ENCODE assay signal across 1 cellular context in the genomic region with DNA sequence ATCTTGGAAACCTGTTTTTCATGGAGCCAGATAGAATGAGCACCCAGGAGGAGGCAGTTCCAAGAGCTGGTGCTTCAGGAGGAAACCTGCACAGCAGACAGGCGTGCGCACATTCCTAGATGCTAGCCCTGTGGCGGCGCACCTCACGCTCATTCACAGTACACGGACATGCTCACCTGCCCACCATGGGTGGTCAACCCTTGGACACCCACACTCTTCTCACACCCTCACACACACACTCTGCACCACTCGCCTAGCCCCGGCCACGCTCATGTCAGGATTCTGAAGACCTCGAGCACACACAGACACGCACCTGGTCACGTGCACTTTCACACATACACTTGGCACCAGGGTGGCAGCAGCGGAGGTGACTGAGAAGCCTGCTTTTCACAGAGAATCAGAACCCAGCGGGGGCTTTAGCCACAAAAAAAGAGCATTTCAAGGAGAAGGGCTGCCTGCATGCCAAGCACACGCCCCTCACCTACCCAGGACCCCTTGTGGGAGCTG.
TF ChIP-seq lines count a peak whose summit lies in the region.

No MANE protein-coding gene starts in this region.

TF ChIP-seq in HepG2, 621 proteins besides CTCF, POLR2A, EP300 and RAD21 (continued from another document):
- TF ChIP-seq, protein P1, sequence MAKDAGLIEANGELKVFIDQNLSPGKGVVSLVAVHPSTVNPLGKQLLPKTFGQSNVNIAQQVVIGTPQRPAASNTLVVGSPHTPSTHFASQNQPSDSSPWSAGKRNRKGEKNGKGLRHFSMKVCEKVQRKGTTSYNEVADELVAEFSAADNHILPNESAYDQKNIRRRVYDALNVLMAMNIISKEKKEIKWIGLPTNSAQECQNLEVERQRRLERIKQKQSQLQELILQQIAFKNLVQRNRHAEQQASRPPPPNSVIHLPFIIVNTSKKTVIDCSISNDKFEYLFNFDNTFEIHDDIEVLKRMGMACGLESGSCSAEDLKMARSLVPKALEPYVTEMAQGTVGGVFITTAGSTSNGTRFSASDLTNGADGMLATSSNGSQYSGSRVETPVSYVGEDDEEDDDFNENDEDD (CRISPR knock-in tag; IDR thresholded peaks at IDR 0.05; ENCODE audit: borderline replicate concordance): no peak
- TF ChIP-seq ZNF780A (CRISPR knock-in tag; IDR thresholded peaks at IDR 0.05) (no peak), TAF15 (IDR thresholded peaks at IDR 0.05; ENCODE audit: low read depth, low read length, poor library complexity, severe bottlenecking) (no peak), RBM39 (IDR thresholded peaks at IDR 0.05; ENCODE audit: low read depth, low read length, poor library complexity, severe bottlenecking) (no peak), ZNF510 (CRISPR knock-in tag; IDR thresholded peaks at IDR 0.05; ENCODE audit: low read depth) (no peak), KLF9 (CRISPR knock-in tag; IDR thresholded peaks at IDR 0.05; ENCODE audit: low read depth) (no peak)
- TF ChIP-seq, protein P2, sequence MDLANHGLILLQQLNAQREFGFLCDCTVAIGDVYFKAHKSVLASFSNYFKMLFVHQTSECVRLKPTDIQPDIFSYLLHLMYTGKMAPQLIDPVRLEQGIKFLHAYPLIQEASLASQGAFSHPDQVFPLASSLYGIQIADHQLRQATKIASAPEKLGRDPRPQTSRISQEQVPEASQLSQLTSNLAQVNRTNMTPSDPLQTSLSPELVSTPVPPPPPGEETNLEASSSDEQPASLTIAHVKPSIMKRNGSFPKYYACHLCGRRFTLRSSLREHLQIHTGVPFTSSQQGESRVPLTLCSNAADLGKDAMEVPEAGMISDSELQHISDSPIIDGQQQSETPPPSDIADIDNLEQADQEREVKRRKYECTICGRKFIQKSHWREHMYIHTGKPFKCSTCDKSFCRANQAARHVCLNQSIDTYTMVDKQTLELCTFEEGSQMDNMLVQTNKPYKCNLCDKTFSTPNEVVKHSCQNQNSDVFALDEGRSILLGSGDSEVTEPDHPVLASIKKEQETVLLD (CRISPR knock-in tag; IDR thresholded peaks at IDR 0.05; ENCODE audit: low read depth): no peak
- TF ChIP-seq, protein P3, sequence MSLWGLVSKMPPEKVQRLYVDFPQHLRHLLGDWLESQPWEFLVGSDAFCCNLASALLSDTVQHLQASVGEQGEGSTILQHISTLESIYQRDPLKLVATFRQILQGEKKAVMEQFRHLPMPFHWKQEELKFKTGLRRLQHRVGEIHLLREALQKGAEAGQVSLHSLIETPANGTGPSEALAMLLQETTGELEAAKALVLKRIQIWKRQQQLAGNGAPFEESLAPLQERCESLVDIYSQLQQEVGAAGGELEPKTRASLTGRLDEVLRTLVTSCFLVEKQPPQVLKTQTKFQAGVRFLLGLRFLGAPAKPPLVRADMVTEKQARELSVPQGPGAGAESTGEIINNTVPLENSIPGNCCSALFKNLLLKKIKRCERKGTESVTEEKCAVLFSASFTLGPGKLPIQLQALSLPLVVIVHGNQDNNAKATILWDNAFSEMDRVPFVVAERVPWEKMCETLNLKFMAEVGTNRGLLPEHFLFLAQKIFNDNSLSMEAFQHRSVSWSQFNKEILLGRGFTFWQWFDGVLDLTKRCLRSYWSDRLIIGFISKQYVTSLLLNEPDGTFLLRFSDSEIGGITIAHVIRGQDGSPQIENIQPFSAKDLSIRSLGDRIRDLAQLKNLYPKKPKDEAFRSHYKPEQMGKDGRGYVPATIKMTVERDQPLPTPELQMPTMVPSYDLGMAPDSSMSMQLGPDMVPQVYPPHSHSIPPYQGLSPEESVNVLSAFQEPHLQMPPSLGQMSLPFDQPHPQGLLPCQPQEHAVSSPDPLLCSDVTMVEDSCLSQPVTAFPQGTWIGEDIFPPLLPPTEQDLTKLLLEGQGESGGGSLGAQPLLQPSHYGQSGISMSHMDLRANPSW (CRISPR knock-in tag; IDR thresholded peaks at IDR 0.05; ENCODE audit: borderline replicate concordance): no peak
- TF ChIP-seq, protein P4, sequence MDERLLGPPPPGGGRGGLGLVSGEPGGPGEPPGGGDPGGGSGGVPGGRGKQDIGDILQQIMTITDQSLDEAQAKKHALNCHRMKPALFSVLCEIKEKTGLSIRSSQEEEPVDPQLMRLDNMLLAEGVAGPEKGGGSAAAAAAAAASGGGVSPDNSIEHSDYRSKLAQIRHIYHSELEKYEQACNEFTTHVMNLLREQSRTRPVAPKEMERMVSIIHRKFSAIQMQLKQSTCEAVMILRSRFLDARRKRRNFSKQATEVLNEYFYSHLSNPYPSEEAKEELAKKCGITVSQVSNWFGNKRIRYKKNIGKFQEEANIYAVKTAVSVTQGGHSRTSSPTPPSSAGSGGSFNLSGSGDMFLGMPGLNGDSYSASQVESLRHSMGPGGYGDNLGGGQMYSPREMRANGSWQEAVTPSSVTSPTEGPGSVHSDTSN (CRISPR knock-in tag; IDR thresholded peaks at IDR 0.05): no peak
- TF ChIP-seq, protein P5, sequence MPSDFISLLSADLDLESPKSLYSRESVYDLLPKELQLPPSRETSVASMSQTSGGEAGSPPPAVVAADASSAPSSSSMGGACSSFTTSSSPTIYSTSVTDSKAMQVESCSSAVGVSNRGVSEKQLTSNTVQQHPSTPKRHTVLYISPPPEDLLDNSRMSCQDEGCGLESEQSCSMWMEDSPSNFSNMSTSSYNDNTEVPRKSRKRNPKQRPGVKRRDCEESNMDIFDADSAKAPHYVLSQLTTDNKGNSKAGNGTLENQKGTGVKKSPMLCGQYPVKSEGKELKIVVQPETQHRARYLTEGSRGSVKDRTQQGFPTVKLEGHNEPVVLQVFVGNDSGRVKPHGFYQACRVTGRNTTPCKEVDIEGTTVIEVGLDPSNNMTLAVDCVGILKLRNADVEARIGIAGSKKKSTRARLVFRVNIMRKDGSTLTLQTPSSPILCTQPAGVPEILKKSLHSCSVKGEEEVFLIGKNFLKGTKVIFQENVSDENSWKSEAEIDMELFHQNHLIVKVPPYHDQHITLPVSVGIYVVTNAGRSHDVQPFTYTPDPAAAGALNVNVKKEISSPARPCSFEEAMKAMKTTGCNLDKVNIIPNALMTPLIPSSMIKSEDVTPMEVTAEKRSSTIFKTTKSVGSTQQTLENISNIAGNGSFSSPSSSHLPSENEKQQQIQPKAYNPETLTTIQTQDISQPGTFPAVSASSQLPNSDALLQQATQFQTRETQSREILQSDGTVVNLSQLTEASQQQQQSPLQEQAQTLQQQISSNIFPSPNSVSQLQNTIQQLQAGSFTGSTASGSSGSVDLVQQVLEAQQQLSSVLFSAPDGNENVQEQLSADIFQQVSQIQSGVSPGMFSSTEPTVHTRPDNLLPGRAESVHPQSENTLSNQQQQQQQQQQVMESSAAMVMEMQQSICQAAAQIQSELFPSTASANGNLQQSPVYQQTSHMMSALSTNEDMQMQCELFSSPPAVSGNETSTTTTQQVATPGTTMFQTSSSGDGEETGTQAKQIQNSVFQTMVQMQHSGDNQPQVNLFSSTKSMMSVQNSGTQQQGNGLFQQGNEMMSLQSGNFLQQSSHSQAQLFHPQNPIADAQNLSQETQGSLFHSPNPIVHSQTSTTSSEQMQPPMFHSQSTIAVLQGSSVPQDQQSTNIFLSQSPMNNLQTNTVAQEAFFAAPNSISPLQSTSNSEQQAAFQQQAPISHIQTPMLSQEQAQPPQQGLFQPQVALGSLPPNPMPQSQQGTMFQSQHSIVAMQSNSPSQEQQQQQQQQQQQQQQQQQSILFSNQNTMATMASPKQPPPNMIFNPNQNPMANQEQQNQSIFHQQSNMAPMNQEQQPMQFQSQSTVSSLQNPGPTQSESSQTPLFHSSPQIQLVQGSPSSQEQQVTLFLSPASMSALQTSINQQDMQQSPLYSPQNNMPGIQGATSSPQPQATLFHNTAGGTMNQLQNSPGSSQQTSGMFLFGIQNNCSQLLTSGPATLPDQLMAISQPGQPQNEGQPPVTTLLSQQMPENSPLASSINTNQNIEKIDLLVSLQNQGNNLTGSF (CRISPR knock-in tag; IDR thresholded peaks at IDR 0.05): no peak
